ENCODE assay signal across 8 cellular contexts in genomic region chr16:23510154-23510914, GRCh38. TPM values are rescaled to one million over a fixed set of nuclear protein-coding genes. Genes with fewer than 3 reads are reported as not detected.
DNase-seq lines count a peak whose midpoint lies in the region; ATAC-seq and TF ChIP-seq lines count a peak whose summit lies in the region.

Gene GGA2, minus strand, starts transcription at chr16:23510494. Its CDS starts 83 bp downstream, at chr16:23510411.

- H3K9me3 ChIP-seq in DOHH2 (ENCODE audit: control insufficient read depth, insufficient read depth, low read length), result no peaks in the 10 kb centered on the region
- H3K9me3 ChIP-seq in GM23248 (ENCODE audit: low read depth), result no peaks in the 10 kb centered on the region

- in situ Hi-C loops in GM23248 (cut with MboI), result no loop called here

- H3K27me3 ChIP-seq in DOHH2 (ENCODE audit: control insufficient read depth, low read length) (no peaks in the 10 kb centered on the region; the same call in 1 of the 2 replicates), GM23248 (replicated peaks; ENCODE audit: insufficient read depth) (no peaks in the 10 kb centered on the region)

- ATAC-seq in stimulated activated naive CD8-positive, alpha-beta T cell treated with anti-CD3 and anti-CD28 coated beads, Interleukin-15, amount 100 ng/mL, for 72 hours, result peak; percentile 87

- H3K4me2 ChIP-seq in DOHH2 (ENCODE audit: low read length) (peak within 1 kb of the TSS; percentile 100), GM23248 (ENCODE audit: unreplicated experiment) (peak within 1 kb of the TSS; percentile 96)

- peaks cover 33% of the 10 kb centered on the region for H3K4me1 Mint-ChIP-seq in neural crest cell
- H3K4me1 Mint-ChIP-seq in stimulated activated naive CD8-positive, alpha-beta T cell treated with anti-CD3 and anti-CD28 coated beads, Interleukin-15, amount 100 ng/mL, for 72 hours, result peaks cover 67% of the 10 kb centered on the region

- H3K9me3 Mint-ChIP-seq in neural crest cell, result no peaks in the 10 kb centered on the region
- H3K9me3 Mint-ChIP-seq in stimulated activated naive CD8-positive, alpha-beta T cell treated with anti-CD3 and anti-CD28 coated beads, Interleukin-15, amount 100 ng/mL, for 72 hours, result no peaks in the 10 kb centered on the region

- H3K79me2 ChIP-seq in DOHH2 (ENCODE audit: control insufficient read depth, low read length) (peaks cover 66% of the 10 kb centered on the region), GM23248 (ENCODE audit: insufficient read depth) (peaks cover 33% of the 10 kb centered on the region)

- H2AFZ ChIP-seq in GM23248, result peak within 1 kb of the TSS; percentile 76

- peak within 1 kb of the TSS; percentile 100 for H3K27ac ChIP-seq in DOHH2 (ENCODE audit: low read depth, low read length)
- H3K27ac ChIP-seq in GM23248, result no peak within 1 kb of the TSS

- H3K9ac ChIP-seq in GM23248, result peak within 1 kb of the TSS; percentile 81

- H3K4me1 ChIP-seq in DOHH2 (ENCODE audit: control insufficient read depth, low read length) (peaks cover 68% of the 10 kb centered on the region), GM23248 (ENCODE audit: insufficient read depth) (peaks cover 13% of the 10 kb centered on the region)

- peak; percentile 89 for DNase-seq in GM23248
- DNase-seq in LNCaP clone FGC (ENCODE audit: low read depth), result peak; percentile 38
- peak; percentile 2 for DNase-seq in SHP77 treated with DMSO at 0.1 percent for 48 hours (lab: John Stamatoyannopoulos, UW)
- peak; percentile 76 for DNase-seq in activated gamma-delta T cell treated with Interleukin-2 at 50 U/mL for 16 hours
- peak; percentile 73 to 91 for DNase-seq in foreskin fibroblast
- DNase-seq in neural crest cell (ENCODE audit: low read depth, low spot score), result peak; percentile 66
- DNase-seq in stimulated activated naive CD8-positive, alpha-beta T cell treated with anti-CD3 and anti-CD28 coated beads, Interleukin-15, amount 100 ng/mL, for 72 hours, result peak; percentile 76 to 78

- H3F3A ChIP-seq in DOHH2 (ENCODE audit: control insufficient read depth, insufficient read depth) (peaks cover 54% of the 10 kb centered on the region), GM23248 (ENCODE audit: insufficient read depth) (peaks cover 12% of the 10 kb centered on the region)

- H3K4me3 ChIP-seq in DOHH2 (ENCODE audit: low read length), result peak within 1 kb of the TSS; percentile 88
- H3K4me3 ChIP-seq in GM23248, result peak within 1 kb of the TSS; percentile 79
- peak within 1 kb of the TSS; percentile 64 for H3K4me3 ChIP-seq in LNCaP clone FGC (ENCODE audit: low read depth, low read length)
- H3K4me3 ChIP-seq in foreskin fibroblast (ENCODE audit: low read depth in 1 of 2, low read length in 2 of 2), result peak within 1 kb of the TSS; percentile 67 to 69

- peaks cover 27% of the 10 kb centered on the region for H4K20me1 ChIP-seq in DOHH2 (ENCODE audit: control insufficient read depth, insufficient read depth, low read depth, low read length)
- H4K20me1 ChIP-seq in GM23248 (ENCODE audit: insufficient read depth), result peaks cover 13% of the 10 kb centered on the region; the same call in 1 of the 2 replicates

- 1 to 2% methylated on average over 34 to 45 of the region's 72 CpGs for WGBS in GM23248 (ENCODE audit: low coverage in 1 of 2, low lambda C conversion rate in 2 of 2, missing lambda C conversion rate in 2 of 2), 2 experiments

- H3K4me3 Mint-ChIP-seq in neural crest cell, result peak within 1 kb of the TSS; percentile 92
- H3K4me3 Mint-ChIP-seq in stimulated activated naive CD8-positive, alpha-beta T cell treated with anti-CD3 and anti-CD28 coated beads, Interleukin-15, amount 100 ng/mL, for 72 hours, result peak within 1 kb of the TSS; percentile 90 to 92

- H3K36me3 ChIP-seq in DOHH2 (ENCODE audit: control insufficient read depth, low read length) (peaks cover 55% of the 10 kb centered on the region), GM23248 (ENCODE audit: low read depth) (no peaks in the 10 kb centered on the region)

- H3K27me3 Mint-ChIP-seq in neural crest cell (ENCODE audit: low read depth), result no peaks in the 10 kb centered on the region
- no peaks in the 10 kb centered on the region for H3K27me3 Mint-ChIP-seq in stimulated activated naive CD8-positive, alpha-beta T cell treated with anti-CD3 and anti-CD28 coated beads, Interleukin-15, amount 100 ng/mL, for 72 hours

- peaks cover 3% of the 10 kb centered on the region for H3K36me3 Mint-ChIP-seq in neural crest cell (ENCODE audit: low read depth)

- H3K27ac Mint-ChIP-seq in neural crest cell (ENCODE audit: unreplicated experiment), result peak within 1 kb of the TSS; percentile 83
- H3K27ac Mint-ChIP-seq in stimulated activated naive CD8-positive, alpha-beta T cell treated with anti-CD3 and anti-CD28 coated beads, Interleukin-15, amount 100 ng/mL, for 72 hours, result peak within 1 kb of the TSS; percentile 93 to 94

- H3K9me2 ChIP-seq in DOHH2 (replicated peaks; ENCODE audit: control insufficient read depth, low read length) (no peaks in the 10 kb centered on the region), GM23248 (ENCODE audit: insufficient read depth) (no peaks in the 10 kb centered on the region)

- TF ChIP-seq CTCF in DOHH2 (IDR thresholded peaks at IDR 0.05; ENCODE audit: low read depth, low read length, poor library complexity, severe bottlenecking) (no peak), LNCaP clone FGC (IDR thresholded peaks at IDR 0.05; ENCODE audit: control insufficient read depth, extremely low read depth, insufficient read depth) (0 out of 2 replicates have a peak, but pooled peaks have one; percentile 4), foreskin fibroblast (IDR thresholded peaks at IDR 0.05; ENCODE audit: low read depth, low read length) (no peak), neural crest cell (conservative IDR thresholded peaks at IDR 0.05) (no peak)

RNA-seq across cellular contexts. Expression of gene GGA2, which starts in this region (rescaled TPM):
- total RNA-seq in GM23248 (2014; rRNA removed; shearing (Covaris generic)), result 9.6 and 13.0 TPM in 2 replicates
- 16.0 and 17.7 TPM in 2 replicates for polyA plus RNA-seq in GM23248 (2016; fragmentation: Nextera tagmentation; extraction: Ambion mirVana)
- total RNA-seq in neural crest cell, result 93.4 and 100 TPM in 2 replicates

Comparison
In these comparisons a context has a peak if more than half of its experiments do, and no peak if none do; other contexts are left out.
1. DNase-seq: peak in every context shown above with its lines; median percentile 89 in GM23248; 82 in foreskin fibroblast; 77 in stimulated activated naive CD8-positive, alpha-beta T cell treated with anti-CD3 and anti-CD28 coated beads, Interleukin-15, amount 100 ng/mL, for 72 hours; 76 in activated gamma-delta T cell treated with Interleukin-2 at 50 U/mL for 16 hours; 66 in neural crest cell; 38 in LNCaP clone FGC; 2 in SHP77 treated with DMSO at 0.1 percent for 48 hours.